ENCODE assay signal across 26 cellular contexts in the genomic region with DNA sequence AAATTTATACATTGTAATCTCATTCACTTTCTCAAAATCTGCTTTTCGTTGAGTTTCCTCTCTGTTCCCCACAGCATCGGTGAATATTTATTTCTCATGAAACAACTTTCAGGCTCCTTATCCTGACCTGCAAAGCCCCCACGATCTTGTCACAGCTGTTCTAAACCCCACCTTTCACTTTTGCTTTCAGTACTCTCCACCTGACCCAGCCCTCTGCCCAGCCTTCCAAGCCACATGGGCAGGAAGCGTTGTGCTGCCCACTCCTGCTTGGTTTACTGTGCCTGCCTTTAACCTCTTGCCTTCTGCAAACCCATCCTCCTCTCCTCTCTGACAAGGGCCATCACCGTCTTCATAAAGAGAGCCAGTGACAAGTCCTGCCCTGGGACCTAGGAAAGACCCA.
"Had no signal": no experiment of that assay in that cellular context is flagged by ENCODE, and none has a peak within 500 bp of the region (broad histone marks: within the 10 kb centered on the region; RNA-seq: fewer than 3 reads in every experiment).

No MANE protein-coding gene starts in this region.

- DNase-seq: hypothalamus; immature natural killer cell; kidney; left colon; left lung; lower lobe of right lung; mammary epithelial cell; mesenchymal stem cell; naive thymus-derived CD8-positive, alpha-beta T cell; occipital lobe; ovary; right lobe of liver; stimulated activated CD4-positive, alpha-beta T cell treated with anti-CD3 and anti-CD28 coated beads, Interleukin-1b, Interleukin-23, amount 100 ng/mL, for 48 hours; stimulated activated CD4-positive, alpha-beta T cell treated with anti-CD3 and anti-CD28 coated beads, Interleukin-2, amount 100 ng/mL, for 48 hours; stimulated activated naive CD4-positive, alpha-beta T cell; tibial artery; trophoblast cell; upper lobe of right lung had no signal

- H3K4me3 Mint-ChIP-seq: immature natural killer cell; naive thymus-derived CD8-positive, alpha-beta T cell; nephron; neural crest cell; stimulated activated naive CD8-positive, alpha-beta T cell treated with anti-CD3 and anti-CD28 coated beads, Interleukin-15, Interleukin-2, amounts not matched to agents 100 ng/mL and 50 ng/mL, for 24 hours had no signal

- H3K9me3 ChIP-seq: lower lobe of right lung, ovary, suprapubic skin, thoracic aorta, tibial artery, upper lobe of right lung had no signal

- H3K4me1 Mint-ChIP-seq: immature natural killer cell, nephron, neural crest cell had no signal

- ATAC-seq: left colon; left lung; lower lobe of right lung; naive thymus-derived CD8-positive, alpha-beta T cell; right lobe of liver; upper lobe of right lung had no signal

- H3K4me1 ChIP-seq: left lung, lower lobe of right lung, right atrium auricular region, right lobe of liver, suprapubic skin, tibial artery, upper lobe of right lung had no signal

- H3K4me3 ChIP-seq: left lung, lower lobe of right lung, ovary, right atrium auricular region, right lobe of liver, smooth muscle cell, suprapubic skin, thoracic aorta, tibial artery, upper lobe of right lung had no signal

- H3K4me2 ChIP-seq: smooth muscle cell had no signal

- H3K27ac Mint-ChIP-seq: immature natural killer cell; naive thymus-derived CD8-positive, alpha-beta T cell; nephron; progenitor cell of endocrine pancreas; stimulated activated naive CD8-positive, alpha-beta T cell treated with anti-CD3 and anti-CD28 coated beads, Interleukin-15, Interleukin-2, amounts not matched to agents 100 ng/mL and 50 ng/mL, for 24 hours had no signal

- H3K27me3 Mint-ChIP-seq: progenitor cell of endocrine pancreas had no signal

- H3K36me3 Mint-ChIP-seq: immature natural killer cell; naive thymus-derived CD8-positive, alpha-beta T cell had no signal

- H3K27me3 ChIP-seq: left lung, ovary, right atrium auricular region, right lobe of liver, suprapubic skin, tibial artery, upper lobe of right lung had no signal

- H3K36me3 ChIP-seq: left lung, lower lobe of right lung, ovary, right atrium auricular region, right lobe of liver, suprapubic skin, thoracic aorta, tibial artery, upper lobe of right lung had no signal

- H3K27ac ChIP-seq: left lung, lower lobe of right lung, ovary, right atrium auricular region, right lobe of liver, suprapubic skin, thoracic aorta, tibial artery, upper lobe of right lung had no signal
